12 cellular contexts compared by ENCODE assay signal in genomic region chr3:67064105-67064504, GRCh38.
"Had no signal": no experiment of that assay in that cellular context is flagged by ENCODE, and none has a peak within 500 bp of the region (broad histone marks: within the 10 kb centered on the region; RNA-seq: fewer than 3 reads in every experiment).

No MANE protein-coding gene starts in this region.

- H3K27ac Mint-ChIP-seq: activated CD8-positive, alpha-beta T cell treated with anti-CD3 and anti-CD28 coated beads, Interleukin-2, amount 10 ng/mL, durations not matched to agents 7 days and 5 days; activated naive CD4-positive, alpha-beta T cell treated with anti-CD3 and anti-CD28 coated beads, Interleukin-2, amount 50 U/mL, for 72 hours; natural killer cell treated with Interleukin-12 subunit alpha and Interleukin-12 subunit beta and Interleukin-15 and Interleukin-18, amount 100 ng/mL, for 72 hours; stimulated activated effector memory CD8-positive, alpha-beta T cell treated with anti-CD3 and anti-CD28 coated beads, Interleukin-12 subunit alpha, Interleukin-12 subunit beta, amount 100 ng/mL, for 72 hours had no signal

- H3K4me1 ChIP-seq: left lung, thyroid gland had no signal

- H3K4me3 Mint-ChIP-seq: activated CD8-positive, alpha-beta T cell treated with anti-CD3 and anti-CD28 coated beads, Interleukin-2, amount 10 ng/mL, durations not matched to agents 7 days and 5 days; natural killer cell treated with Interleukin-12 subunit alpha and Interleukin-12 subunit beta and Interleukin-15 and Interleukin-18, amount 100 ng/mL, for 72 hours; stimulated activated effector memory CD8-positive, alpha-beta T cell treated with anti-CD3 and anti-CD28 coated beads, Interleukin-12 subunit alpha, Interleukin-12 subunit beta, amount 100 ng/mL, for 72 hours had no signal

- H3K36me3 ChIP-seq: left lung, thyroid gland, WERI-Rb-1 had no signal

- ATAC-seq: activated CD8-positive, alpha-beta T cell treated with anti-CD3 and anti-CD28 coated beads, Interleukin-2, amount 10 ng/mL, durations not matched to agents 7 days and 5 days; activated naive CD4-positive, alpha-beta T cell treated with anti-CD3 and anti-CD28 coated beads, Interleukin-2, amount 50 U/mL, for 72 hours; left lung; natural killer cell treated with Interleukin-12 subunit alpha and Interleukin-12 subunit beta and Interleukin-15 and Interleukin-18, amount 100 ng/mL, for 72 hours; stimulated activated effector memory CD8-positive, alpha-beta T cell treated with anti-CD3 and anti-CD28 coated beads, Interleukin-12 subunit alpha, Interleukin-12 subunit beta, amount 100 ng/mL, for 72 hours had no signal

- H3K27ac ChIP-seq: left lung, thyroid gland, WERI-Rb-1 had no signal

- H3K4me3 ChIP-seq: left lung, thyroid gland had no signal

- H3K9me3 ChIP-seq: left lung, thyroid gland had no signal

- H3K4me1 Mint-ChIP-seq: stimulated activated effector memory CD8-positive, alpha-beta T cell treated with anti-CD3 and anti-CD28 coated beads, Interleukin-12 subunit alpha, Interleukin-12 subunit beta, amount 100 ng/mL, for 72 hours had no signal

- H3K27me3 ChIP-seq: left lung, thyroid gland had no signal

- DNase-seq: activated CD4-positive, alpha-beta T cell treated with anti-CD3 and anti-CD28 coated beads for 4 hours; activated CD8-positive, alpha-beta memory T cell treated with anti-CD3 and anti-CD28 coated beads, Interleukin-2, amount 50 U/mL, for 4 hours; activated CD8-positive, alpha-beta T cell treated with anti-CD3 and anti-CD28 coated beads, Interleukin-2, amount 10 ng/mL, durations not matched to agents 7 days and 5 days; activated effector memory CD4-positive, alpha-beta T cell treated with anti-CD3 and anti-CD28 coated beads, Interleukin-2, amount 50 U/mL, for 16 hours; activated T-cell treated with anti-CD3 and anti-CD28 coated beads, Interleukin-2, amount 50 U/mL, for 48 hours; caudate nucleus; left lung; thyroid gland; WERI-Rb-1 had no signal

- H3K36me3 Mint-ChIP-seq: natural killer cell treated with Interleukin-12 subunit alpha and Interleukin-12 subunit beta and Interleukin-15 and Interleukin-18, amount 100 ng/mL, for 72 hours; stimulated activated effector memory CD8-positive, alpha-beta T cell treated with anti-CD3 and anti-CD28 coated beads, Interleukin-12 subunit alpha, Interleukin-12 subunit beta, amount 100 ng/mL, for 72 hours had no signal
